8 cellular contexts compared by ENCODE assay signal in genomic region chr5:135426102-135427082, GRCh38. TPM values are rescaled to one million over a fixed set of nuclear protein-coding genes. Genes with fewer than 3 reads are reported as not detected.
A peak's percentile ranks its signal among the peaks of the same experiment; 100 is the strongest.
DNase-seq lines count a peak whose midpoint lies in the region; ATAC-seq, FAIRE-seq and TF ChIP-seq lines count a peak whose summit lies in the region.

No MANE protein-coding gene starts in this region.

- peak; percentile 39 for FAIRE-seq in H1 (lab: Jason Lieb, UNC)

- peak; percentile 98 for ATAC-seq in activated CD8-positive, alpha-beta memory T cell treated with anti-CD3 and anti-CD28 coated beads, Interleukin-2, amount 10 ng/mL, durations not matched to agents 7 days and 5 days
- peak; percentile 86 for ATAC-seq in GM21526 (IDR thresholded peaks at IDR 0.05; ENCODE audit: low FRiP score, unreplicated experiment)
- peak; percentile 86 to 95 (median 93) for ATAC-seq in natural killer cell

- H3K27ac Mint-ChIP-seq in activated CD8-positive, alpha-beta memory T cell treated with anti-CD3 and anti-CD28 coated beads, Interleukin-2, amount 10 ng/mL, durations not matched to agents 7 days and 5 days: peak overlapping the region; percentile 55
- no peak overlapping the region for H3K27ac Mint-ChIP-seq in natural killer cell

- intact Hi-C loops in natural killer cell (cut with micrococcal nuclease) (loop anchor here (5.0 kb wide), 1 partner anchor 49 kb away; no protein-coding TSS in a partner anchor), posterior cingulate gyrus (cut with DNase I) (no loop called here)

- TF ChIP-seq CTCF in H1 (IDR thresholded peaks at IDR 0.05; ENCODE audit: control extremely low read depth in 1 of 3, insufficient read depth in 1 of 3, low read depth in 1 of 3, low read length in 3 of 3) (peak in 2 of 3 experiments; percentile 58 to 78; a peak in 3 of 4 replicates), natural killer cell (IDR thresholded peaks at IDR 0.05) (peak; percentile 72)

- H2BK120ac ChIP-seq in H1 (replicated peaks; ENCODE audit: low read depth, low read length): no peak overlapping the region

- H3K4me1 Mint-ChIP-seq in activated CD8-positive, alpha-beta memory T cell treated with anti-CD3 and anti-CD28 coated beads, Interleukin-2, amount 10 ng/mL, durations not matched to agents 7 days and 5 days: peaks cover 13% of the 10 kb centered on the region
- no peaks in the 10 kb centered on the region for H3K4me1 Mint-ChIP-seq in natural killer cell

- H3K14ac ChIP-seq in H1 (ENCODE audit: insufficient read length): no peak overlapping the region

- H2AK5ac ChIP-seq in H1 (ENCODE audit: low read depth, low read length): no peak overlapping the region

- H3K9me3 ChIP-seq in H1 (ENCODE audit: insufficient read depth in 2 of 2, low read depth in 1 of 2, low read length in 1 of 2): peaks cover 0 to 6% of the 10 kb centered on the region in 2 experiments; a peak in 2 of 4 replicates

- POLR2A ChIA-PET in H1 (lab: Charles Lee; ENCODE audit: partially characterized antibody): interaction anchor here (0.6 to 1.1 kb wide), 3 partner anchors 26 to 57 kb away, joined by 3 to 5 read pairs (median 3); partner anchors contain the start of gene MACROH2A1

- no peak overlapping the region for H4K8ac ChIP-seq in H1 (ENCODE audit: extremely low read depth, insufficient read depth, low read length)

- H4K5ac ChIP-seq in H1 (ENCODE audit: insufficient read length, low read depth, low read length): no peak overlapping the region

- no peak overlapping the region for H2AFZ ChIP-seq in H1 (ENCODE audit: low read length)

- no peak overlapping the region for H3K23ac ChIP-seq in H1 (ENCODE audit: insufficient read length)

- no peak overlapping the region for H3K9ac ChIP-seq in H1 (replicated peaks in 1 of 4; ENCODE audit: extremely low read depth in 1 of 4, low read depth in 3 of 4, low read length in 3 of 4)

- H3K79me2 ChIP-seq in H1 (ENCODE audit: control insufficient read depth in 1 of 2, insufficient read depth in 2 of 2, low read length in 2 of 2): no peaks in the 10 kb centered on the region

- no peaks in the 10 kb centered on the region for H3K36me3 ChIP-seq in H1 (ENCODE audit: control insufficient read depth in 2 of 4, insufficient read depth in 4 of 4, low read length in 3 of 4)

- no peaks in the 10 kb centered on the region for H3K36me3 Mint-ChIP-seq in activated CD8-positive, alpha-beta memory T cell treated with anti-CD3 and anti-CD28 coated beads, Interleukin-2, amount 10 ng/mL, durations not matched to agents 7 days and 5 days
- H3K36me3 Mint-ChIP-seq in natural killer cell: no peaks in the 10 kb centered on the region

- H3K4me3 ChIP-seq in H1 (ENCODE audit: extremely low read depth in 1 of 4, insufficient read depth in 2 of 4, low read depth in 3 of 4, low read length in 4 of 4): no peak overlapping the region

- no peak overlapping the region for H3K18ac ChIP-seq in H1 (ENCODE audit: extremely low read depth, low read length)

- H3K27ac ChIP-seq in H1 (ENCODE audit: low read depth, low read length): no peak overlapping the region

- no peaks in the 10 kb centered on the region for H3K27me3 ChIP-seq in H1 (replicated peaks in 1 of 4; ENCODE audit: control insufficient read depth in 3 of 4, extremely low read depth in 1 of 4, insufficient read depth in 3 of 4, low read length in 3 of 4)

- H3K4me1 ChIP-seq in H1 (replicated peaks in 1 of 4; ENCODE audit: control insufficient read depth in 3 of 4, insufficient read depth in 4 of 4, low read length in 3 of 4): no peaks in the 10 kb centered on the region

- H2BK5ac ChIP-seq in H1 (ENCODE audit: low read depth, low read length): no peak overlapping the region

- H3K23me2 ChIP-seq in H1 (ENCODE audit: low read depth, low read length): no peaks in the 10 kb centered on the region

- no peak overlapping the region for H2BK20ac ChIP-seq in H1 (ENCODE audit: low read length)

- DNase-seq in activated CD8-positive, alpha-beta memory T cell treated with anti-CD3 and anti-CD28 coated beads, Interleukin-2, amount 10 ng/mL, durations not matched to agents 7 days and 5 days: no peak
- DNase-seq in activated CD8-positive, alpha-beta memory T cell treated with anti-CD3 and anti-CD28 coated beads, Interleukin-2, amount 50 U/mL, for 48 hours: no peak
- DNase-seq in RPMI8226 (peak; percentile 60), H1 (ENCODE audit: low read depth in 1 of 2, low spot score in 2 of 2) (no peak), natural killer cell (no peak), posterior cingulate gyrus (no peak)

- no peak overlapping the region for H4K91ac ChIP-seq in H1 (replicated peaks; ENCODE audit: insufficient read length, low read length)

- no peak overlapping the region for H2BK15ac ChIP-seq in H1 (ENCODE audit: low read length)

- CTCF ChIA-PET in activated CD8-positive, alpha-beta memory T cell treated with anti-CD3 and anti-CD28 coated beads, Interleukin-2, amount 10 ng/mL, durations not matched to agents 7 days and 5 days (lab: Charles Lee): interaction anchor here (0.6 to 4.3 kb wide), 22 partner anchors 9 to 1402 kb away, joined by 3 to 24 read pairs (median 4); partner anchors contain the start of gene MACROH2A1
- CTCF ChIA-PET in H1 (lab: Charles Lee; ENCODE audit: partially characterized antibody): interaction anchor here (0.7 to 5.2 kb wide), 38 partner anchors 8 to 325 kb away, joined by 3 to 62 read pairs (median 4); partner anchors contain the start of gene DCANP1

- no peak for TF ChIP-seq POLR2A in H1 (IDR thresholded peaks at IDR 0.05; ENCODE audit: control extremely low read depth in 1 of 2, low read depth in 2 of 2, low read length in 2 of 2)

- 59% methylated on average over 7 of the region's 7 CpGs; no CpG with 5 or more reads in 1 of the 2 experiments for WGBS in H1 (ENCODE audit: extremely low coverage in 1 of 2, insufficient coverage in 1 of 2, insufficient read length in 1 of 2, insufficient replicate concordance in 2 of 2, low coverage in 1 of 2, low lambda C conversion rate in 2 of 2, missing lambda C conversion rate in 1 of 2), 2 experiments

- no peak overlapping the region for H2BK12ac ChIP-seq in H1 (ENCODE audit: low read depth, low read length)

- H4K20me1 ChIP-seq in H1 (replicated peaks in 1 of 2; ENCODE audit: control insufficient read depth in 1 of 2, insufficient read depth in 2 of 2, low read length in 2 of 2): no peaks in the 10 kb centered on the region

- no peak overlapping the region for H3K56ac ChIP-seq in H1 (replicated peaks; ENCODE audit: insufficient read length, low read depth, low read length)

- H3K4ac ChIP-seq in H1 (replicated peaks; ENCODE audit: insufficient read length, low read depth, low read length): no peak overlapping the region

- no peak overlapping the region for H3K4me2 ChIP-seq in H1 (ENCODE audit: insufficient read depth in 1 of 2, low read depth in 2 of 2, low read length in 2 of 2)

- peaks cover 33% of the 10 kb centered on the region for H3K27me3 Mint-ChIP-seq in activated CD8-positive, alpha-beta memory T cell treated with anti-CD3 and anti-CD28 coated beads, Interleukin-2, amount 10 ng/mL, durations not matched to agents 7 days and 5 days
- H3K27me3 Mint-ChIP-seq in natural killer cell (ENCODE audit: low read depth in 2 of 2): peaks cover 2 to 6% of the 10 kb centered on the region in 2 donors

- no peaks in the 10 kb centered on the region for H3K9me3 Mint-ChIP-seq in activated CD8-positive, alpha-beta memory T cell treated with anti-CD3 and anti-CD28 coated beads, Interleukin-2, amount 10 ng/mL, durations not matched to agents 7 days and 5 days (ENCODE audit: low read depth)
- H3K9me3 Mint-ChIP-seq in natural killer cell: no peaks in the 10 kb centered on the region

- H3K79me1 ChIP-seq in H1 (ENCODE audit: low read depth, low read length): no peaks in the 10 kb centered on the region

- TF ChIP-seq EP300 in Ishikawa (IDR thresholded peaks at IDR 0.05; ENCODE audit: borderline replicate concordance) (no peak), H1 (IDR thresholded peaks at IDR 0.05; ENCODE audit: borderline replicate concordance in 1 of 2, low read depth in 2 of 2, low read length in 2 of 2) (no peak)

- peak; percentile 67 for TF ChIP-seq RAD21 in Ishikawa (IDR thresholded peaks at IDR 0.05; ENCODE audit: low read depth)
- peak; percentile 57 to 68 for TF ChIP-seq RAD21 in H1 (IDR thresholded peaks at IDR 0.05 in 1 of 2, conservative IDR thresholded peaks at IDR 0.05 in 1 of 2; ENCODE audit: low read depth in 2 of 2, low read length in 2 of 2)

- H3K4me3 Mint-ChIP-seq in activated CD8-positive, alpha-beta memory T cell treated with anti-CD3 and anti-CD28 coated beads, Interleukin-2, amount 10 ng/mL, durations not matched to agents 7 days and 5 days: no peak overlapping the region
- H3K4me3 Mint-ChIP-seq in natural killer cell: no peak overlapping the region

RNA-seq across cellular contexts. Expression of gene DCANP1, which starts 20.8 kb away (rescaled TPM):
- not detected for total RNA-seq in activated CD8-positive, alpha-beta memory T cell treated with anti-CD3 and anti-CD28 coated beads, Interleukin-2, amount 10 ng/mL, durations not matched to agents 7 days and 5 days
- total RNA-seq in H1 (2021; fragmentation: NEBNext Ultra II Directional; extraction: Animal tissue kit (Norgen Biotek cat#: 25700)): not detected in 2 replicates
- polyA plus RNA-seq in H1 (2011; rRNA removed): not detected in 2 replicates
- not detected for polyA plus RNA-seq in H1 (2011; cell fraction: cytosol; rRNA removed)
- not detected for polyA plus RNA-seq in H1 (2011; cell fraction: nucleus; rRNA removed)
- not detected in 4 replicates for polyA plus RNA-seq in H1 (2012, experiment 1 of 2)
- polyA plus RNA-seq in H1 (2012, experiment 2 of 2): not detected
- polyA plus RNA-seq in H1 (2013, experiment 1 of 2): not detected
- not detected for polyA plus RNA-seq in H1 (2013, experiment 2 of 2)
- polyA minus RNA-seq in H1 (2011; rRNA and poly(A)+ RNA removed): not detected in 2 replicates
- not detected for polyA minus RNA-seq in H1 (2011; cell fraction: cytosol; rRNA and poly(A)+ RNA removed)
- not detected for polyA minus RNA-seq in H1 (2011; cell fraction: nucleus; rRNA and poly(A)+ RNA removed)
- total RNA-seq in natural killer cell: under 1 TPM in 1 of 3 donors, not detected in 2; 0.07 TPM

RNA-seq across cellular contexts. Expression of gene TIFAB, which starts 25.8 kb away (rescaled TPM):
- not detected for total RNA-seq in activated CD8-positive, alpha-beta memory T cell treated with anti-CD3 and anti-CD28 coated beads, Interleukin-2, amount 10 ng/mL, durations not matched to agents 7 days and 5 days
- not detected in 2 replicates for total RNA-seq in H1 (2021; fragmentation: NEBNext Ultra II Directional; extraction: Animal tissue kit (Norgen Biotek cat#: 25700))
- not detected in 2 replicates for polyA plus RNA-seq in H1 (2011; rRNA removed)
- not detected for polyA plus RNA-seq in H1 (2011; cell fraction: cytosol; rRNA removed)
- polyA plus RNA-seq in H1 (2011; cell fraction: nucleus; rRNA removed): not detected
- not detected in 4 replicates for polyA plus RNA-seq in H1 (2012, experiment 1 of 2)
- polyA plus RNA-seq in H1 (2012, experiment 2 of 2): not detected
- not detected for polyA plus RNA-seq in H1 (2013, experiment 1 of 2)
- not detected for polyA plus RNA-seq in H1 (2013, experiment 2 of 2)
- polyA minus RNA-seq in H1 (2011; rRNA and poly(A)+ RNA removed): not detected in 2 replicates
- polyA minus RNA-seq in H1 (2011; cell fraction: cytosol; rRNA and poly(A)+ RNA removed): not detected
- polyA minus RNA-seq in H1 (2011; cell fraction: nucleus; rRNA and poly(A)+ RNA removed): not detected
- under 1 TPM in 2 of 3 donors, not detected in 1; 0.05 to 0.21 TPM for total RNA-seq in natural killer cell

RNA-seq across cellular contexts. Expression of gene MACROH2A1, which starts 27.4 kb away (rescaled TPM):
- total RNA-seq in activated CD8-positive, alpha-beta memory T cell treated with anti-CD3 and anti-CD28 coated beads, Interleukin-2, amount 10 ng/mL, durations not matched to agents 7 days and 5 days: 100 to 1,000 TPM; 281 to 327 TPM
- 92.3 and 102 TPM in 2 replicates for total RNA-seq in H1 (2021; fragmentation: NEBNext Ultra II Directional; extraction: Animal tissue kit (Norgen Biotek cat#: 25700))
- 55.1 and 60.0 TPM in 2 replicates for polyA plus RNA-seq in H1 (2011; rRNA removed)
- 78.9 TPM for polyA plus RNA-seq in H1 (2011; cell fraction: cytosol; rRNA removed)
- polyA plus RNA-seq in H1 (2011; cell fraction: nucleus; rRNA removed): 95.4 TPM
- 93.5 to 118 TPM (median 108 TPM) in 4 replicates for polyA plus RNA-seq in H1 (2012, experiment 1 of 2)
- 69.7 TPM for polyA plus RNA-seq in H1 (2012, experiment 2 of 2)
- polyA plus RNA-seq in H1 (2013, experiment 1 of 2): 90.7 TPM
- polyA plus RNA-seq in H1 (2013, experiment 2 of 2): 89.3 TPM
- polyA minus RNA-seq in H1 (2011; rRNA and poly(A)+ RNA removed): 51.3 and 63.5 TPM in 2 replicates
- 26.9 TPM for polyA minus RNA-seq in H1 (2011; cell fraction: cytosol; rRNA and poly(A)+ RNA removed)
- 69.4 TPM for polyA minus RNA-seq in H1 (2011; cell fraction: nucleus; rRNA and poly(A)+ RNA removed)
- total RNA-seq in natural killer cell: 100 to 1,000 TPM; 139 to 160 (median 139) TPM
